In the genomic region with DNA sequence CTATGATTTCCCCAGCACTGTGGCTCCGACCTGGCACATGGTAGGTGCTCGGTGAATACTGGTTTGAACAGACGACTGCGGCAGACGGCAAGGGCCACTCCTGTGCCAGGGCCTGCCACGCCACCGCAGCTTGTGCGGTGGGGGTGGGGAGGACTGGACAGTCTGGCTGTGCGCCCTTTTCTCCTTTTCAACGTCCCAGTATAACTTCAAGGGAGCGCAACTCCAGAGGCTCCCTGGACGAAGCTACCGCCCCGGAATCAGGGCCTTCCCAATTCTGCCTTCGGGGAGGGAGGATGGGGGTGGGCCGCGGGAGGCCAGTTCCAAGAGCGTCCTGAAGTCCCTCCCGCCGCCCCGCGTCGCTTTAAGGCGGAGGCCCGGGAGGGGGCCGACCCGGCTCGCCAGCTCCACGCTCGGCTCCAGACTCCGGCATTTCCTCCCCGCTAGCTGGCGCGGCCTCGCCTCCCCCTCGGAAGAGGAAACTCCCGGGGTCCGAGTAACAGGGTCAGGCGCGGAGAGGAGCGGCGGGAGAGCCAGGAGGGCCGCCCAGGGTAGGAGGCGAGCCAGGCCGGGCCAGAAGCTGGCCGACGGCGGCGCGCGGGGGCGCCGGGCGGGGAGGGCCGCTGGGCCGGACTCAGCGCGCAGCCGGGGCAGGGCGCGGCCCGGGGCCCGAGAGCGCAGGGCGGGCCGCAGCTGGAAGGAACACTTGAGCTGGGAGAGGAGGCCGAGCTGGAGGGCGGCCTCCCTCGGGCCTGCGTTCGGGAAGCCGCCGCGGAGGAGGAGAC, we compare ENCODE assay signal across 1 cellular context.
TF ChIP-seq lines count a peak whose summit lies in the region.

A gene (plus strand): TSS at position 388 of the 782 bp plus-strand sequence. CDS start 498 bp downstream, outside the sequence.

TF ChIP-seq in HepG2, 621 proteins besides CTCF, POLR2A, EP300 and RAD21 (continued from another document):
- TF ChIP-seq, protein P1, sequence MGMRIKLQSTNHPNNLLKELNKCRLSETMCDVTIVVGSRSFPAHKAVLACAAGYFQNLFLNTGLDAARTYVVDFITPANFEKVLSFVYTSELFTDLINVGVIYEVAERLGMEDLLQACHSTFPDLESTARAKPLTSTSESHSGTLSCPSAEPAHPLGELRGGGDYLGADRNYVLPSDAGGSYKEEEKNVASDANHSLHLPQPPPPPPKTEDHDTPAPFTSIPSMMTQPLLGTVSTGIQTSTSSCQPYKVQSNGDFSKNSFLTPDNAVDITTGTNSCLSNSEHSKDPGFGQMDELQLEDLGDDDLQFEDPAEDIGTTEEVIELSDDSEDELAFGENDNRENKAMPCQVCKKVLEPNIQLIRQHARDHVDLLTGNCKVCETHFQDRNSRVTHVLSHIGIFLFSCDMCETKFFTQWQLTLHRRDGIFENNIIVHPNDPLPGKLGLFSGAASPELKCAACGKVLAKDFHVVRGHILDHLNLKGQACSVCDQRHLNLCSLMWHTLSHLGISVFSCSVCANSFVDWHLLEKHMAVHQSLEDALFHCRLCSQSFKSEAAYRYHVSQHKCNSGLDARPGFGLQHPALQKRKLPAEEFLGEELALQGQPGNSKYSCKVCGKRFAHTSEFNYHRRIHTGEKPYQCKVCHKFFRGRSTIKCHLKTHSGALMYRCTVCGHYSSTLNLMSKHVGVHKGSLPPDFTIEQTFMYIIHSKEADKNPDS (CRISPR knock-in tag; IDR thresholded peaks at IDR 0.05): no peak
- TF ChIP-seq ARNTL (CRISPR knock-in tag; IDR thresholded peaks at IDR 0.05) (peak; percentile 12; the same call in 1 of the 2 replicates), SAFB2 (CRISPR knock-in tag; IDR thresholded peaks at IDR 0.05; ENCODE audit: borderline replicate concordance, low read depth) (peak; percentile 20)
- TF ChIP-seq, protein P2, sequence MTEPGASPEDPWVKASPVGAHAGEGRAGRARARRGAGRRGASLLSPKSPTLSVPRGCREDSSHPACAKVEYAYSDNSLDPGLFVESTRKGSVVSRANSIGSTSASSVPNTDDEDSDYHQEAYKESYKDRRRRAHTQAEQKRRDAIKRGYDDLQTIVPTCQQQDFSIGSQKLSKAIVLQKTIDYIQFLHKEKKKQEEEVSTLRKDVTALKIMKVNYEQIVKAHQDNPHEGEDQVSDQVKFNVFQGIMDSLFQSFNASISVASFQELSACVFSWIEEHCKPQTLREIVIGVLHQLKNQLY (CRISPR knock-in tag; IDR thresholded peaks at IDR 0.05): 0 out of 2 replicates have a peak, but pooled peaks have one; percentile 9
- TF ChIP-seq, protein P3, sequence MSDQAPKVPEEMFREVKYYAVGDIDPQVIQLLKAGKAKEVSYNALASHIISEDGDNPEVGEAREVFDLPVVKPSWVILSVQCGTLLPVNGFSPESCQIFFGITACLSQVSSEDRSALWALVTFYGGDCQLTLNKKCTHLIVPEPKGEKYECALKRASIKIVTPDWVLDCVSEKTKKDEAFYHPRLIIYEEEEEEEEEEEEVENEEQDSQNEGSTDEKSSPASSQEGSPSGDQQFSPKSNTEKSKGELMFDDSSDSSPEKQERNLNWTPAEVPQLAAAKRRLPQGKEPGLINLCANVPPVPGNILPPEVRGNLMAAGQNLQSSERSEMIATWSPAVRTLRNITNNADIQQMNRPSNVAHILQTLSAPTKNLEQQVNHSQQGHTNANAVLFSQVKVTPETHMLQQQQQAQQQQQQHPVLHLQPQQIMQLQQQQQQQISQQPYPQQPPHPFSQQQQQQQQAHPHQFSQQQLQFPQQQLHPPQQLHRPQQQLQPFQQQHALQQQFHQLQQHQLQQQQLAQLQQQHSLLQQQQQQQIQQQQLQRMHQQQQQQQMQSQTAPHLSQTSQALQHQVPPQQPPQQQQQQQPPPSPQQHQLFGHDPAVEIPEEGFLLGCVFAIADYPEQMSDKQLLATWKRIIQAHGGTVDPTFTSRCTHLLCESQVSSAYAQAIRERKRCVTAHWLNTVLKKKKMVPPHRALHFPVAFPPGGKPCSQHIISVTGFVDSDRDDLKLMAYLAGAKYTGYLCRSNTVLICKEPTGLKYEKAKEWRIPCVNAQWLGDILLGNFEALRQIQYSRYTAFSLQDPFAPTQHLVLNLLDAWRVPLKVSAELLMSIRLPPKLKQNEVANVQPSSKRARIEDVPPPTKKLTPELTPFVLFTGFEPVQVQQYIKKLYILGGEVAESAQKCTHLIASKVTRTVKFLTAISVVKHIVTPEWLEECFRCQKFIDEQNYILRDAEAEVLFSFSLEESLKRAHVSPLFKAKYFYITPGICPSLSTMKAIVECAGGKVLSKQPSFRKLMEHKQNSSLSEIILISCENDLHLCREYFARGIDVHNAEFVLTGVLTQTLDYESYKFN (CRISPR knock-in tag; conservative IDR thresholded peaks at IDR 0.05): peak; percentile 52
TF ChIP-seq in HepG2: peak in this region for 306.
